Comparison of ENCODE assay signal across 8 cellular contexts in genomic region chr3:128618398-128618726, GRCh38. TPM values are rescaled to one million over a fixed set of nuclear protein-coding genes. Genes with fewer than 3 reads are reported as not detected.
DNase-seq lines count a peak whose midpoint lies in the region; ATAC-seq and TF ChIP-seq lines count a peak whose summit lies in the region.

No MANE protein-coding gene starts in this region.

- no peak for DNase-seq in HFFc6
- DNase-seq in brain microvascular endothelial cell: no peak
- DNase-seq in mesothelial cell of epicardium (ENCODE audit: low spot score in 2 of 2, unreplicated experiment in 2 of 2): no peak
- no peak for DNase-seq in HK-2 (ENCODE audit: unreplicated experiment)
- no peak for DNase-seq in effector CD8-positive, alpha-beta T cell (lab: John Stamatoyannopoulos, UW)
- DNase-seq in GM10248 (ENCODE audit: extremely low spot score): no peak

- CTCF ChIA-PET in GM10248 (lab: Yijun Ruan, JAX): interaction anchor here (0.6 to 2.8 kb wide), 31 partner anchors 7 to 629 kb away, joined by 3 to 40 read pairs (median 6); no protein-coding TSS in a partner anchor

- peak overlapping the region; percentile 84 for H3K27ac ChIP-seq in 22Rv1
- peak overlapping the region; percentile 90 for H3K27ac ChIP-seq in brain microvascular endothelial cell

- H3K27me3 Mint-ChIP-seq in HFFc6 (ENCODE audit: insufficient read depth) (peaks cover 8% of the 10 kb centered on the region), mesothelial cell of epicardium (ENCODE audit: low read depth) (no peaks in the 10 kb centered on the region)

- H3K27ac Mint-ChIP-seq in HFFc6 (peak overlapping the region; percentile 96), mesothelial cell of epicardium (peak overlapping the region; percentile 91)

- H3K36me3 Mint-ChIP-seq in HFFc6 (ENCODE audit: low read depth) (peaks cover 44% of the 10 kb centered on the region), mesothelial cell of epicardium (peaks cover 17% of the 10 kb centered on the region)

- TF ChIP-seq CTCF in 22Rv1 (IDR thresholded peaks at IDR 0.05) (no peak), HFFc6 (IDR thresholded peaks at IDR 0.05) (no peak), brain microvascular endothelial cell (IDR thresholded peaks at IDR 0.05; ENCODE audit: low read depth, low read length, missing control alignments) (no peak), mesothelial cell of epicardium (IDR thresholded peaks at IDR 0.05; ENCODE audit: unreplicated experiment) (no peak), GM10248 (IDR thresholded peaks at IDR 0.05; ENCODE audit: control extremely low read depth, extremely low read depth, low read depth, missing control alignments) (no peak)

- H3K4me3 ChIP-seq in brain microvascular endothelial cell (ENCODE audit: low read depth, low read length): peak overlapping the region; percentile 75

- peak overlapping the region; percentile 92 for H3K4me3 Mint-ChIP-seq in HFFc6
- peak overlapping the region; percentile 89 for H3K4me3 Mint-ChIP-seq in mesothelial cell of epicardium

- no peak for ATAC-seq in HG03280 (IDR thresholded peaks at IDR 0.05; ENCODE audit: unreplicated experiment)

- in situ Hi-C loops in brain microvascular endothelial cell (cut with HindIII; ENCODE audit: low pct_ligation_motif_present, low sequenced_read_pairs): no loop called here

- H3K4me1 Mint-ChIP-seq in HFFc6 (ENCODE audit: low read depth) (peaks cover 33% of the 10 kb centered on the region), mesothelial cell of epicardium (peaks cover 17% of the 10 kb centered on the region)

- no peaks in the 10 kb centered on the region for H3K9me3 Mint-ChIP-seq in HFFc6
- no peaks in the 10 kb centered on the region for H3K9me3 Mint-ChIP-seq in mesothelial cell of epicardium

- POLR2A ChIA-PET in GM10248 (lab: Yijun Ruan, JAX): interaction anchor here (0.5 to 1.3 kb wide), 2 partner anchors 32 to 54 kb away, joined by 3 to 7 read pairs; partner anchors contain the start of gene RPN1

- peaks cover 52% of the 10 kb centered on the region for H3K36me3 ChIP-seq in brain microvascular endothelial cell (replicated peaks)

- no peaks in the 10 kb centered on the region for H3K27me3 ChIP-seq in brain microvascular endothelial cell (replicated peaks)

RNA-seq across cellular contexts. Expression of gene RPN1, which starts 32.3 kb away (rescaled TPM):
- total RNA-seq in HFFc6 (2021; fragmentation: NEBNext Ultra II Directional; extraction: Animal tissue kit (Norgen Biotek cat#: 25700)): 100 to 1,000 TPM; 277 to 332 (median 315) TPM
- 146 to 149 TPM (median 148 TPM) in 3 replicates for total RNA-seq in mesothelial cell of epicardium
